Comparison of ENCODE assay signal across 1 cellular context in the genomic region with DNA sequence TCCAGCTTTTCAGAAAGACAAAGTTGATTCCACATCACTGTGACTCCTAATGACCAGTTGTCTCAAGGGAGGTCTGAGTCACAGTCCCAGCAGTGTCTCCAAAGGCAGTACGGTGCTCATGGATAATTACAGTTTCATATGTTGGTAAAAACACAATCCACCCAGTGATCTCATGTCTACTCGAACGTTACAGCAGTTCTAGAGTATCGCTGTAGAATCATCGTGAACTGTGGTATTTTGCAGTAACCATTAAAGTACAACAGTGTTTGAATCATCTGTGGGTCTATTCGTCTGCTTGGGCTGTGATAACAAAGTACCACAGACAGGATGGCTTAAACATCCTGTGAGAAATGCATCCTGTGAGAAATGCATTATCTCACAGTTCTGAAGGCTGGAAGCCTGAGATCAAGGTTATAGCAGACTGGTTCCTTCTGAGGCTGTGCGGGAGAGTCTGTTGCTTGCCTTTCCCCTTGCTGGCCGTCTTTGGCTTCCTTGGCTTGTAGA.
TF ChIP-seq lines count a peak whose summit lies in the region.

No MANE protein-coding gene starts in this region.

TF ChIP-seq in H1, 55 proteins besides CTCF, POLR2A, EP300 and RAD21:
- TF ChIP-seq E2F6 (IDR thresholded peaks at IDR 0.05) (no peak), CBX8 (IDR thresholded peaks at IDR 0.05; ENCODE audit: borderline replicate concordance, low read depth, low read length) (no peak), BCL11A (IDR thresholded peaks at IDR 0.05; ENCODE audit: low read depth in 2 of 2, low read length in 2 of 2) (no peak), SIX5 (IDR thresholded peaks at IDR 0.05; ENCODE audit: low read depth, low read length) (no peak), SP2 (IDR thresholded peaks at IDR 0.05; ENCODE audit: low read length) (no peak), KDM5A (IDR thresholded peaks at IDR 0.05; ENCODE audit: low read length) (no peak), PHF8 (conservative IDR thresholded peaks at IDR 0.05; ENCODE audit: low read depth, low read length) (no peak), SP4 (IDR thresholded peaks at IDR 0.05; ENCODE audit: low read length) (no peak), RXRA (IDR thresholded peaks at IDR 0.05; ENCODE audit: insufficient read depth, low read depth, low read length) (no peak), SP1 (IDR thresholded peaks at IDR 0.05; ENCODE audit: low read depth, low read length) (no peak), SIRT6 (IDR thresholded peaks at IDR 0.05; ENCODE audit: low read length) (no peak), GTF2F1 (IDR thresholded peaks at IDR 0.05; ENCODE audit: borderline replicate concordance, low read depth, low read length) (no peak), HDAC2 (IDR thresholded peaks at IDR 0.05; ENCODE audit: borderline replicate concordance in 1 of 2, low read depth in 2 of 2, low read length in 2 of 2) (no peak), YY1 (IDR thresholded peaks at IDR 0.05; ENCODE audit: low read depth, low read length) (no peak), CHD1 (IDR thresholded peaks at IDR 0.05; ENCODE audit: low read depth, low read length) (no peak), GABPA (IDR thresholded peaks at IDR 0.05; ENCODE audit: borderline replicate concordance, insufficient read depth, low read length) (no peak), BACH1 (IDR thresholded peaks at IDR 0.05; ENCODE audit: low read length) (no peak)
TF ChIP-seq in H1: peak in this region for 0.
